In the genomic region with DNA sequence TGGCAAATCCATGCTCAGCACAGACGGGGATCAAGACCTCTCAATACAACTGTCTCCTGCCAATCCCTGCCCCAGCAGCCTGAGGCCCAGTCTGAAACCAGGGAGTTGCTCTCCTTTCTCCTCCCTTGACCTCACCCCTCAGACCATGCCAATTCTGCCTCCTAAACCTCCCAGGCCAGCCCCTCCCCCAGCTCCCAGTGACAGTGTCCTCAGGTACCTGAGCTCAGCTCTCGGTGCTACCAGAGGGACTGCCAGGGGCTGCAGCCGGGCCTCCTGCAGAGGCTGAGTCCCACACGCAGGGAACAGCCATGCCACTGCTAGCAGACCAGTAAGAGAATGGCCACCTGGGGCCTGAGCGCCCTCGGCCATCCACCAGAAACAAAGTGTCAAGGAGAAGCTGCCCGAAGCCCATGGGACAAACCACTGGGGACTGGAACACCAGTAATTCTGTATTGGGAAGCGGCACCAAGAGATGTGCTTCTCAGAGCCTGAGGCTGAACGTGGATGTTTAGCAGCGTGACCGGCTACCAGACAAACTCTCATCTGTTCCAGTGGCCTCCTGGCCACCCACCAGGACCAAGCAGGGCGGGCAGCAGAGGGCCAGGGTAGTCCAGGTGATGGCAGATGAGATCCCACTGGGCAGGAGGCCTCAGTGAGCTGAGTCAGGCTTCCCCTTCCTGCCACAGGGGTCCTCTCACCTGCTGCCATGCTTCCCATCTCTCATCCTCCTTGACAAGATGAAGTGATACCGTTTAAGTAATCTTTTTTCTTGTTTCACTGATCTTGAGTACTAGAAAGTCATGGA, we compare ENCODE assay signal across 18 cellular contexts. TPM values are rescaled to one million over a fixed set of nuclear protein-coding genes. Genes with fewer than 3 reads are reported as not detected.
DNase-seq lines count a peak whose midpoint lies in the region; ATAC-seq, FAIRE-seq and TF ChIP-seq lines count a peak whose summit lies in the region.
"Had no signal": no experiment of that assay in that cellular context is flagged by ENCODE, and none has a peak within 500 bp of the region (broad histone marks: within the 10 kb centered on the region; RNA-seq: fewer than 3 reads in every experiment).

No MANE protein-coding gene starts in this region.

- no peak for FAIRE-seq in kidney (lab: Jason Lieb, UNC)

- H3K36me3 ChIP-seq in WERI-Rb-1 (no peaks in the 10 kb centered on the region), kidney (ENCODE audit: control insufficient read depth in 1 of 2, insufficient read depth in 2 of 2, low read length in 2 of 2) (no peaks in the 10 kb centered on the region), transverse colon (no peaks in the 10 kb centered on the region)
- H3K36me3 ChIP-seq: ascending aorta, neutrophil had no signal

- no peak overlapping the region for H3K27ac ChIP-seq in WERI-Rb-1
- H3K27ac ChIP-seq in kidney (ENCODE audit: low read depth in 2 of 2, low read length in 2 of 2): no peak overlapping the region
- no peak overlapping the region for H3K27ac ChIP-seq in transverse colon
- H3K27ac ChIP-seq: ascending aorta, HL-60, neutrophil had no signal

- ATAC-seq in activated naive CD8-positive, alpha-beta T cell treated with anti-CD3 and anti-CD28 coated beads, Interleukin-2, amount 10 ng/mL, durations not matched to agents 7 days and 5 days (ENCODE audit: low read depth): no peak
- ATAC-seq in GM21526 (IDR thresholded peaks at IDR 0.05; ENCODE audit: low FRiP score, unreplicated experiment): no peak
- ATAC-seq: HCT116, Panc1 had no signal

- H3K27me3 ChIP-seq in WERI-Rb-1 (ENCODE audit: insufficient read depth, low read depth, severe bottlenecking): no peaks in the 10 kb centered on the region
- H3K27me3 ChIP-seq in transverse colon: no peaks in the 10 kb centered on the region
- H3K27me3 ChIP-seq: ascending aorta, neutrophil had no signal

- in situ Hi-C loops in transverse colon (cut with MboI; ENCODE audit: low pct_ligation_motif_present in 1 of 4, low pct_unique_long_range_greater_than_20kb in 1 of 4, low sequenced_read_pairs in 3 of 4): no loop called here

- H3K36me3 Mint-ChIP-seq in activated naive CD8-positive, alpha-beta T cell treated with anti-CD3 and anti-CD28 coated beads, Interleukin-2, amount 10 ng/mL, durations not matched to agents 7 days and 5 days: no peaks in the 10 kb centered on the region
- no peaks in the 10 kb centered on the region for H3K36me3 Mint-ChIP-seq in activated naive CD8-positive, alpha-beta T cell treated with anti-CD3 and anti-CD28 coated beads for 36 hours

- H3K4me3 ChIP-seq in WERI-Rb-1 (ENCODE audit: low read depth, low read length): no peak overlapping the region
- no peak overlapping the region for H3K4me3 ChIP-seq in kidney (ENCODE audit: low read length in 2 of 2)
- H3K4me3 ChIP-seq in transverse colon: no peak overlapping the region
- H3K4me3 ChIP-seq: ascending aorta had no signal

- peaks cover 60% of the 10 kb centered on the region for H3K4me1 Mint-ChIP-seq in activated naive CD8-positive, alpha-beta T cell treated with anti-CD3 and anti-CD28 coated beads, Interleukin-2, amount 10 ng/mL, durations not matched to agents 7 days and 5 days
- H3K4me1 Mint-ChIP-seq in activated naive CD8-positive, alpha-beta T cell treated with anti-CD3 and anti-CD28 coated beads for 36 hours: peaks cover 27% of the 10 kb centered on the region

- WGBS in transverse colon (ENCODE audit: low coverage in 1 of 2), 2 donors: 82 to 93% methylated on average over 2 to 13 of the region's 13 CpGs

- no peak for TF ChIP-seq CTCF in WERI-Rb-1 (IDR thresholded peaks at IDR 0.05; ENCODE audit: low read depth, low read length)
- TF ChIP-seq CTCF in kidney (IDR thresholded peaks at IDR 0.05; ENCODE audit: borderline replicate concordance, extremely low read depth, insufficient read depth): no peak
- TF ChIP-seq CTCF in transverse colon (IDR thresholded peaks at IDR 0.05): no peak

- H3K4me1 ChIP-seq in kidney (ENCODE audit: control insufficient read depth in 1 of 2, insufficient read depth in 1 of 2, low read depth in 1 of 2, low read length in 2 of 2) (no peaks in the 10 kb centered on the region), transverse colon (no peaks in the 10 kb centered on the region)
- H3K4me1 ChIP-seq: ascending aorta had no signal

- H3K27ac Mint-ChIP-seq in activated naive CD8-positive, alpha-beta T cell treated with anti-CD3 and anti-CD28 coated beads, Interleukin-2, amount 10 ng/mL, durations not matched to agents 7 days and 5 days: peak overlapping the region; percentile 7
- no peak overlapping the region for H3K27ac Mint-ChIP-seq in activated naive CD8-positive, alpha-beta T cell treated with anti-CD3 and anti-CD28 coated beads for 36 hours

- no peak overlapping the region for H3K4me3 Mint-ChIP-seq in activated naive CD8-positive, alpha-beta T cell treated with anti-CD3 and anti-CD28 coated beads, Interleukin-2, amount 10 ng/mL, durations not matched to agents 7 days and 5 days
- H3K4me3 Mint-ChIP-seq in activated naive CD8-positive, alpha-beta T cell treated with anti-CD3 and anti-CD28 coated beads for 36 hours: no peak overlapping the region

- POLR2A ChIA-PET in activated naive CD8-positive, alpha-beta T cell treated with anti-CD3 and anti-CD28 coated beads, Interleukin-2, amount 10 ng/mL, durations not matched to agents 7 days and 5 days (lab: Charles Lee): interaction anchor here (1.0 kb wide), 1 partner anchor 50 kb away, joined by 3 read pairs; no protein-coding TSS in a partner anchor

- TF ChIP-seq EP300 in transverse colon (IDR thresholded peaks at IDR 0.05; ENCODE audit: low read depth): no peak

- intact Hi-C loops in kidney (cut with DNase I): no loop called here
- intact Hi-C loops in transverse colon (cut with DNase I; ENCODE audit: low total_unique reads): no loop called here

- no peak for TF ChIP-seq POLR2A in transverse colon (IDR thresholded peaks at IDR 0.05)

- H3K9ac ChIP-seq in kidney (ENCODE audit: low read length in 2 of 2): no peak overlapping the region

- H3K9me3 ChIP-seq in WERI-Rb-1 (ENCODE audit: severe bottlenecking): no peaks in the 10 kb centered on the region
- H3K9me3 ChIP-seq in kidney (ENCODE audit: control insufficient read depth in 1 of 2, low read length in 2 of 2): no peaks in the 10 kb centered on the region
- H3K9me3 ChIP-seq in transverse colon: no peaks in the 10 kb centered on the region
- H3K9me3 ChIP-seq: ascending aorta, neutrophil had no signal

- DNase-seq in activated naive CD8-positive, alpha-beta T cell treated with anti-CD3 and anti-CD28 coated beads, Interleukin-2, amount 10 ng/mL, durations not matched to agents 7 days and 5 days: peak; percentile 30
- no peak for DNase-seq in activated naive CD8-positive, alpha-beta T cell treated with anti-CD3 and anti-CD28 coated beads for 36 hours
- DNase-seq in WERI-Rb-1 (peak; percentile 10), kidney (peak; percentile 43), transverse colon (peak; percentile 2), NAMALWA (ENCODE audit: low spot score) (no peak)
- DNase-seq in NK-92 treated with Interleukin-12 subunit alpha and Interleukin-12 subunit beta, amount 100 ng/mL, for 24 hours (lab: John Stamatoyannopoulos, UW): no peak
- DNase-seq: mesendoderm, NCI-H1436 treated with DMSO at 0.1 percent for 48 hours, NCI-H510A had no signal

- no peaks in the 10 kb centered on the region for H3K9me3 Mint-ChIP-seq in activated naive CD8-positive, alpha-beta T cell treated with anti-CD3 and anti-CD28 coated beads, Interleukin-2, amount 10 ng/mL, durations not matched to agents 7 days and 5 days
- H3K9me3 Mint-ChIP-seq in activated naive CD8-positive, alpha-beta T cell treated with anti-CD3 and anti-CD28 coated beads for 36 hours: peaks cover 1% of the 10 kb centered on the region

- H3K27me3 Mint-ChIP-seq in activated naive CD8-positive, alpha-beta T cell treated with anti-CD3 and anti-CD28 coated beads, Interleukin-2, amount 10 ng/mL, durations not matched to agents 7 days and 5 days: peaks cover 3% of the 10 kb centered on the region
- no peaks in the 10 kb centered on the region for H3K27me3 Mint-ChIP-seq in activated naive CD8-positive, alpha-beta T cell treated with anti-CD3 and anti-CD28 coated beads for 36 hours

RNA-seq across cellular contexts. Expression of gene IL3, which starts 0.6 kb away (rescaled TPM):
- total RNA-seq in activated naive CD8-positive, alpha-beta T cell treated with anti-CD3 and anti-CD28 coated beads, Interleukin-2, amount 10 ng/mL, durations not matched to agents 7 days and 5 days: not detected
- under 1 TPM; 0.20 to 0.49 TPM for total RNA-seq in activated naive CD8-positive, alpha-beta T cell treated with anti-CD3 and anti-CD28 coated beads for 36 hours
- total RNA-seq in kidney (not detected), transverse colon (not detected)
- polyA plus RNA-seq in kidney (ENCODE audit: insufficient read depth, low read depth, low replicate concordance): not detected
- total RNA-seq: ascending aorta, dermis microvascular lymphatic vessel endothelial cell, temporal lobe had no signal

RNA-seq across cellular contexts. Expression of gene CSF2, which starts 13.7 kb away (rescaled TPM):
- total RNA-seq in activated naive CD8-positive, alpha-beta T cell treated with anti-CD3 and anti-CD28 coated beads, Interleukin-2, amount 10 ng/mL, durations not matched to agents 7 days and 5 days: 1 to 10 TPM; 1.1 to 1.4 TPM
- 100 to 1,000 TPM; 103 to 107 TPM for total RNA-seq in activated naive CD8-positive, alpha-beta T cell treated with anti-CD3 and anti-CD28 coated beads for 36 hours
- total RNA-seq in kidney (not detected), transverse colon (not detected)
- not detected for polyA plus RNA-seq in kidney (ENCODE audit: insufficient read depth, low read depth, low replicate concordance)
- total RNA-seq: ascending aorta, temporal lobe had no signal

RNA-seq across cellular contexts. Expression of gene ACSL6, which starts 48.4 kb away (rescaled TPM):
- 10 to 100 TPM; 31.5 to 34.6 TPM for total RNA-seq in activated naive CD8-positive, alpha-beta T cell treated with anti-CD3 and anti-CD28 coated beads, Interleukin-2, amount 10 ng/mL, durations not matched to agents 7 days and 5 days
- total RNA-seq in activated naive CD8-positive, alpha-beta T cell treated with anti-CD3 and anti-CD28 coated beads for 36 hours: 1 to 10 TPM; 4.6 to 5.8 TPM
- total RNA-seq in kidney: 1.4 TPM
- polyA plus RNA-seq in kidney (ENCODE audit: insufficient read depth, low read depth, low replicate concordance): 2.1 TPM
- under 1 TPM in 2 of 4 donors, not detected in 2; 0.41 to 0.64 TPM for total RNA-seq in transverse colon

Comparison
In these comparisons a context has a peak if more than half of its experiments do, and no peak if none do; other contexts are left out.
1. DNase-seq: peak in activated naive CD8-positive, alpha-beta T cell treated with anti-CD3 and anti-CD28 coated beads, Interleukin-2, amount 10 ng/mL, durations not matched to agents 7 days and 5 days (single experiment), WERI-Rb-1 (single experiment), kidney (single experiment) and transverse colon (single experiment); none in activated naive CD8-positive, alpha-beta T cell treated with anti-CD3 and anti-CD28 coated beads for 36 hours (single experiment), NK-92 treated with Interleukin-12 subunit alpha and Interleukin-12 subunit beta, amount 100 ng/mL, for 24 hours (single experiment) and NAMALWA (single experiment).
2. RNA of gene CSF2, which starts 13.7 kb away (total RNA-seq): 103 to 107 TPM in activated naive CD8-positive, alpha-beta T cell treated with anti-CD3 and anti-CD28 coated beads for 36 hours; 1.1 to 1.4 TPM in activated naive CD8-positive, alpha-beta T cell treated with anti-CD3 and anti-CD28 coated beads, Interleukin-2, amount 10 ng/mL, durations not matched to agents 7 days and 5 days, not detected in kidney (single experiment) and not detected in transverse colon; every median in the first group is over 10 times any median in the second.
3. RNA of gene ACSL6, which starts 48.4 kb away (total RNA-seq): 31.5 to 34.6 TPM in activated naive CD8-positive, alpha-beta T cell treated with anti-CD3 and anti-CD28 coated beads, Interleukin-2, amount 10 ng/mL, durations not matched to agents 7 days and 5 days; 4.6 to 5.8 TPM in activated naive CD8-positive, alpha-beta T cell treated with anti-CD3 and anti-CD28 coated beads for 36 hours, 1.4 TPM in kidney (single experiment) and 0.41 to 0.64 TPM in transverse colon; every median in the first group is over 4 times any median in the second.